In genomic region chr10:22339761-22340361, GRCh38 we compare ENCODE assay signal across 8 cellular contexts. TPM values are rescaled to one million over a fixed set of nuclear protein-coding genes. Genes with fewer than 3 reads are reported as not detected.
DNase-seq lines count a peak whose midpoint lies in the region; FAIRE-seq and TF ChIP-seq lines count a peak whose summit lies in the region.

No MANE protein-coding gene starts in this region.

- H3K4me3 Mint-ChIP-seq in activated T-helper 2 cell treated with anti-CD3 and anti-CD28 coated beads, Interferon-gamma antibody, Interleukin-2, Interleukin-4, amounts not matched to agents 10 μg/mL and 5 μg/mL and 100 μg/mL, durations not matched to agents 14 hours and 24 hours and 36 hours (ENCODE audit: low read depth) = peak overlapping the region; percentile 85

- H3K9me3 Mint-ChIP-seq in activated T-helper 2 cell treated with anti-CD3 and anti-CD28 coated beads, Interferon-gamma antibody, Interleukin-2, Interleukin-4, amounts not matched to agents 10 μg/mL and 5 μg/mL and 100 μg/mL, durations not matched to agents 14 hours and 24 hours and 36 hours = no peaks in the 10 kb centered on the region

- H3K27ac ChIP-seq in 22Rv1 = peak overlapping the region; percentile 74
- peak overlapping the region; percentile 98 to 99 for H3K27ac ChIP-seq in testis

- intact Hi-C loops in activated T-helper 2 cell treated with anti-CD3 and anti-CD28 coated beads, Interferon-gamma antibody, Interleukin-2, Interleukin-4, amounts not matched to agents 10 μg/mL and 5 μg/mL and 100 μg/mL, durations not matched to agents 14 hours and 24 hours and 36 hours (cut with micrococcal nuclease) = loop anchor here (1.0 to 5.0 kb wide), 8 partner anchors 16 to 843 kb away; partner anchors contain the start of genes DNAJC1 and MLLT10
- intact Hi-C loops in testis (cut with DNase I; ENCODE audit: low total_unique reads) = loop anchor here (10.0 kb wide), 1 partner anchor 95 kb away; no protein-coding TSS in a partner anchor

- peaks cover 45% of the 10 kb centered on the region for H3K4me1 Mint-ChIP-seq in activated T-helper 2 cell treated with anti-CD3 and anti-CD28 coated beads, Interferon-gamma antibody, Interleukin-2, Interleukin-4, amounts not matched to agents 10 μg/mL and 5 μg/mL and 100 μg/mL, durations not matched to agents 14 hours and 24 hours and 36 hours (ENCODE audit: low read depth)

- H3K27me3 ChIP-seq in testis = no peaks in the 10 kb centered on the region

- H3K4me3 ChIP-seq in testis = peak overlapping the region; percentile 84 to 94

- peak; percentile 89 for FAIRE-seq in H54 (lab: Jason Lieb, UNC)
- FAIRE-seq in islet of Langerhans (lab: Jason Lieb, UNC) = peak; percentile 97

- no peaks in the 10 kb centered on the region for H3K9me3 ChIP-seq in testis

- DNase-seq in H54 (ENCODE audit: insufficient read length, low spot score) (no peak), testis (no peak), amygdala (lab: John Stamatoyannopoulos, UW) (no peak), T1000 (lab: John Stamatoyannopoulos, UW) (no peak)
- DNase-seq in activated T-helper 2 cell treated with anti-CD3 and anti-CD28 coated beads, Interferon-gamma antibody, Interleukin-2, Interleukin-4, amounts not matched to agents 10 μg/mL and 5 μg/mL and 100 μg/mL, durations not matched to agents 14 hours and 24 hours and 36 hours (ENCODE audit: low spot score) = no peak
- no peak for DNase-seq in stimulated activated naive CD4-positive, alpha-beta T cell treated with Interleukin-2 at 50 U/mL for 16 hours (lab: John Stamatoyannopoulos, UW)

- H3K27me3 Mint-ChIP-seq in activated T-helper 2 cell treated with anti-CD3 and anti-CD28 coated beads, Interferon-gamma antibody, Interleukin-2, Interleukin-4, amounts not matched to agents 10 μg/mL and 5 μg/mL and 100 μg/mL, durations not matched to agents 14 hours and 24 hours and 36 hours (ENCODE audit: low read depth) = peaks cover 71% of the 10 kb centered on the region

- peaks cover 12% of the 10 kb centered on the region for H3K4me1 ChIP-seq in testis

- H3K27ac Mint-ChIP-seq in activated T-helper 2 cell treated with anti-CD3 and anti-CD28 coated beads, Interferon-gamma antibody, Interleukin-2, Interleukin-4, amounts not matched to agents 10 μg/mL and 5 μg/mL and 100 μg/mL, durations not matched to agents 14 hours and 24 hours and 36 hours = peak overlapping the region; percentile 90

- TF ChIP-seq POLR2A in H54 (IDR thresholded peaks at IDR 0.05; ENCODE audit: low read depth, low read length) = no peak
- no peak for TF ChIP-seq POLR2A in testis (IDR thresholded peaks at IDR 0.05)

- H3K36me3 Mint-ChIP-seq in activated T-helper 2 cell treated with anti-CD3 and anti-CD28 coated beads, Interferon-gamma antibody, Interleukin-2, Interleukin-4, amounts not matched to agents 10 μg/mL and 5 μg/mL and 100 μg/mL, durations not matched to agents 14 hours and 24 hours and 36 hours (ENCODE audit: low read depth) = peaks cover 3% of the 10 kb centered on the region

- H3K36me3 ChIP-seq in testis (ENCODE audit: low read depth, missing control alignments) = no peaks in the 10 kb centered on the region

- WGBS in testis, 2 donors = 1% methylated on average over 15 of the region's 15 CpGs

- no peak for TF ChIP-seq CTCF in 22Rv1 (IDR thresholded peaks at IDR 0.05)
- TF ChIP-seq CTCF in testis (IDR thresholded peaks at IDR 0.05) = no peak

RNA-seq across cellular contexts. Expression of gene SPAG6, which starts 5.4 kb away (rescaled TPM):
- 0.14 and 0.62 TPM in 2 replicates for total RNA-seq in activated T-helper 2 cell treated with anti-CD3 and anti-CD28 coated beads, Interferon-gamma antibody, Interleukin-2, Interleukin-4, amounts not matched to agents 10 μg/mL and 5 μg/mL and 100 μg/mL, durations not matched to agents 14 hours and 24 hours and 36 hours
- total RNA-seq in testis = 100 to 1,000 TPM in 1 of 2 donors, 10 to 100 TPM in 1; 77.4 to 103 TPM
- 258 TPM for polyA plus RNA-seq in testis (ENCODE audit: insufficient read depth, low read depth, low replicate concordance)

RNA-seq across cellular contexts. Expression of gene BMI1, which starts 19.0 kb away (rescaled TPM):
- total RNA-seq in activated T-helper 2 cell treated with anti-CD3 and anti-CD28 coated beads, Interferon-gamma antibody, Interleukin-2, Interleukin-4, amounts not matched to agents 10 μg/mL and 5 μg/mL and 100 μg/mL, durations not matched to agents 14 hours and 24 hours and 36 hours = 64.2 and 69.0 TPM in 2 replicates
- 100 to 1,000 TPM; 111 to 120 TPM for total RNA-seq in testis
- 56.3 TPM for polyA plus RNA-seq in testis (ENCODE audit: insufficient read depth, low read depth, low replicate concordance)

RNA-seq across cellular contexts. Expression of gene COMMD3, which starts 23.7 kb away (rescaled TPM):
- total RNA-seq in activated T-helper 2 cell treated with anti-CD3 and anti-CD28 coated beads, Interferon-gamma antibody, Interleukin-2, Interleukin-4, amounts not matched to agents 10 μg/mL and 5 μg/mL and 100 μg/mL, durations not matched to agents 14 hours and 24 hours and 36 hours = 92.1 and 105 TPM in 2 replicates
- total RNA-seq in testis = 10 to 100 TPM; 40.6 to 42.5 TPM
- 70.2 TPM for polyA plus RNA-seq in testis (ENCODE audit: insufficient read depth, low read depth, low replicate concordance)

Comparison
In these comparisons a context has a peak if more than half of its experiments do, and no peak if none do; other contexts are left out.
1. RNA of gene SPAG6, which starts 5.4 kb away (total RNA-seq): 77.4 to 103 TPM in testis; 0.14 to 0.62 TPM in activated T-helper 2 cell treated with anti-CD3 and anti-CD28 coated beads, Interferon-gamma antibody, Interleukin-2, Interleukin-4, amounts not matched to agents 10 μg/mL and 5 μg/mL and 100 μg/mL, durations not matched to agents 14 hours and 24 hours and 36 hours; every median in the first group is over 10 times any median in the second.